Comparison of ENCODE assay signal across 1 cellular context in the genomic region with DNA sequence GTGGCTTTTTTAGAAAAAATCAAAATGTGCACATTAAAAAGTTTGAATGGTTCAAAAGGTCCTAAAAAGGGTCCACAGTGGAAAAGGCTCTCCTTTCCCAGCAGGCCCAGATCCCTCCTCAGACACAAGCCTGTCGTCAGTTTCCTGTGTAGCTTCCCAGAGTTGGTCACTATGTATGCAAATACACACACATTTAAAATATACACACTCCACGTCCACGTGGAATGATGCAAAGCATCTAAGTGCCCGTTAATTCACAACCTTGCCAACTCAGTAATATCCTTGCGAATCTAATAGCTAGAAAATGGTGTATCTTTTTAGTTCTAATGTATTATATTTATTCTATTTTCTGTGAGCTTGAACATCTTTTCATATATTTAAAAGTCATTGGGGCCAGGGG.
A peak's percentile ranks its signal among the peaks of the same experiment; 100 is the strongest.
TF ChIP-seq lines count a peak whose summit lies in the region.

No MANE protein-coding gene starts in this region.

TF ChIP-seq in GM12878, 131 proteins besides CTCF, POLR2A, EP300 and RAD21:
- TF ChIP-seq HDAC6 (IDR thresholded peaks at IDR 0.05; ENCODE audit: unreplicated experiment) (no peak), STAT3 (IDR thresholded peaks at IDR 0.05; ENCODE audit: low read depth, low read length) (no peak), POU2F2 (IDR thresholded peaks at IDR 0.05; ENCODE audit: borderline replicate concordance, low read depth, low read length) (peak; percentile 22; the same call in 1 of the 3 replicates), SUZ12 (IDR thresholded peaks at IDR 0.05; ENCODE audit: unreplicated experiment) (no peak), IKZF2 (IDR thresholded peaks at IDR 0.05) (0 out of 4 replicates have a peak, but pooled peaks of 1 of the 2 experiments have one; percentile 33)
